In the genomic region with DNA sequence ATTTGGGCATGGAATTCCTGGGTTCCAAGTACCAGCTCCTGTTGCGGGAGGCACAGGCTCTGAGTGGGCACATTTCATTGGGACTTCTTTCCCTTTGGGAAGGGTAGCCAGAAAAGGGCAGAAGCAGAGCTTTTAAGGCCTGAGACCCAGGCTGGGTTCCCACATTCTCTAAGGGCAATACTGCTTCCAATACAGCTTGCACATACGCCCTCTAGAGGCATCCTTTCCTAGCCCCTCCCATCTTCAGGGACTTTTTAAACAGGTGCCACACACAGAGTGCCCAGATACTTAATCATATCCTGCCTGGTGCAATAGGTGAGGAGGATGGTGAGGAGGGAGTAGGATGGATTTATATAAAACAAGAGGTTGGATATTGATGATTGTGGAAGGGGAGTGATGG, we compare ENCODE assay signal across 9 cellular contexts. TPM values are rescaled to one million over a fixed set of nuclear protein-coding genes. Genes with fewer than 3 reads are reported as not detected.
DNase-seq lines count a peak whose midpoint lies in the region; ATAC-seq, FAIRE-seq and TF ChIP-seq lines count a peak whose summit lies in the region.
"Had no signal": no experiment of that assay in that cellular context is flagged by ENCODE, and none has a peak within 500 bp of the region (broad histone marks: within the 10 kb centered on the region; RNA-seq: fewer than 3 reads in every experiment).

No MANE protein-coding gene starts in this region.

- ATAC-seq in HG03039 (IDR thresholded peaks at IDR 0.05; ENCODE audit: unreplicated experiment): peak; percentile 51
- ATAC-seq: body of pancreas had no signal

- CTCF ChIA-PET in BJ (lab: Yijun Ruan, JAX): interaction anchor here (0.9 kb wide), 1 partner anchor 16 kb away, joined by 3 read pairs; no protein-coding TSS in a partner anchor

- intact Hi-C loops in kidney (cut with DNase I): no loop called here
- intact Hi-C loops in spleen (cut with DNase I; ENCODE audit: low total_unique reads): no loop called here

- WGBS in spleen, 5 donors: 56 to 79% (median 68%) methylated on average over 2 of the region's 2 CpGs

- H3K36me3 ChIP-seq in BJ (ENCODE audit: control insufficient read depth, insufficient read depth, low read length) (no peaks in the 10 kb centered on the region), kidney (ENCODE audit: control insufficient read depth in 1 of 2, insufficient read depth in 2 of 2, low read length in 2 of 2) (no peaks in the 10 kb centered on the region), spleen (no peaks in the 10 kb centered on the region)

- no peak overlapping the region for H3K27ac ChIP-seq in kidney (ENCODE audit: low read depth in 2 of 2, low read length in 2 of 2)
- H3K27ac ChIP-seq in spleen: no peak overlapping the region
- H3K27ac ChIP-seq: body of pancreas had no signal

- no peak overlapping the region for H3K9ac ChIP-seq in kidney (ENCODE audit: low read length in 2 of 2)

- FAIRE-seq in GM18507 (lab: Jason Lieb, UNC) (peak; percentile 79), kidney (lab: Jason Lieb, UNC) (no peak)

- TF ChIP-seq CTCF in BJ (IDR thresholded peaks at IDR 0.05; ENCODE audit: insufficient read depth, low read depth, low read length) (0 out of 2 replicates have a peak, but pooled peaks have one; percentile 16), kidney (IDR thresholded peaks at IDR 0.05; ENCODE audit: borderline replicate concordance, extremely low read depth, insufficient read depth) (no peak), spleen (IDR thresholded peaks at IDR 0.05 in 8 of 11, conservative IDR thresholded peaks at IDR 0.05 in 3 of 11) (peak in 3 of 11 experiments; percentile 20 to 41 (median 28))

- peaks cover 10% of the 10 kb centered on the region for H3K27me3 ChIP-seq in BJ (ENCODE audit: control insufficient read depth, insufficient read depth, low read length)
- H3K27me3 ChIP-seq in spleen (replicated peaks in 1 of 7): peaks cover 0 to 32% (median 13%) of the 10 kb centered on the region in 7 donors

- H3K4me1 ChIP-seq in kidney (ENCODE audit: control insufficient read depth in 1 of 2, insufficient read depth in 1 of 2, low read depth in 1 of 2, low read length in 2 of 2) (peaks cover 0 to 11% of the 10 kb centered on the region in 2 donors), spleen (peaks cover 6 to 19% (median 15%) of the 10 kb centered on the region in 6 donors)

- DNase-seq in BJ (ENCODE audit: low read depth): no peak
- no peak for DNase-seq in GM18507 (ENCODE audit: extremely low spot score, insufficient read length, low read depth)
- DNase-seq in RPMI8226: peak; percentile 61
- peak; percentile 79 for DNase-seq in iPS-NIHi7 (ENCODE audit: extremely low spot score)
- DNase-seq in kidney: no peak
- no peak for DNase-seq in spleen
- no peak for DNase-seq in NK-92 (lab: John Stamatoyannopoulos, UW; ENCODE audit: unreplicated experiment)

- no peak for TF ChIP-seq POLR2A in spleen (IDR thresholded peaks at IDR 0.05)

- POLR2A ChIA-PET in BJ (lab: Charles Lee): no interaction called here

- H3K4me3 ChIP-seq in BJ (ENCODE audit: low read depth, low read length) (no peak overlapping the region), kidney (ENCODE audit: low read length in 2 of 2) (no peak overlapping the region), spleen (no peak overlapping the region)
- H3K4me3 ChIP-seq: body of pancreas had no signal

- H3K9me3 ChIP-seq in kidney (ENCODE audit: control insufficient read depth in 1 of 2, low read length in 2 of 2): no peaks in the 10 kb centered on the region
- no peaks in the 10 kb centered on the region for H3K9me3 ChIP-seq in spleen
- H3K9me3 ChIP-seq: body of pancreas had no signal

RNA-seq across cellular contexts. Expression of gene GPR88, which starts 5.7 kb away (rescaled TPM):
- not detected in 2 replicates for polyA plus RNA-seq in BJ (2011; rRNA removed)
- not detected in 2 replicates for polyA minus RNA-seq in BJ (2011; rRNA and poly(A)+ RNA removed)
- 0.35 TPM for total RNA-seq in kidney
- polyA plus RNA-seq in kidney (ENCODE audit: insufficient read depth, low read depth, low replicate concordance): 0.15 TPM
- 10 to 100 TPM in 4 of 7 donors, 1 to 10 TPM in 3; 2.8 to 22.7 (median 13.0) TPM for total RNA-seq in spleen
- polyA plus RNA-seq in spleen: 1 to 10 TPM in 1 of 3 donors, under 1 TPM in 2; 0.70 to 1.2 (median 0.93) TPM

Comparison
In these comparisons a context has a peak if more than half of its experiments do, and no peak if none do; other contexts are left out.
1. DNase-seq: peak in RPMI8226 (single experiment) and iPS-NIHi7 (single experiment); none in BJ (single experiment), GM18507 (single experiment), kidney (single experiment), spleen (single experiment) and NK-92 (single experiment).